ENCODE assay signal across 18 cellular contexts in the genomic region with DNA sequence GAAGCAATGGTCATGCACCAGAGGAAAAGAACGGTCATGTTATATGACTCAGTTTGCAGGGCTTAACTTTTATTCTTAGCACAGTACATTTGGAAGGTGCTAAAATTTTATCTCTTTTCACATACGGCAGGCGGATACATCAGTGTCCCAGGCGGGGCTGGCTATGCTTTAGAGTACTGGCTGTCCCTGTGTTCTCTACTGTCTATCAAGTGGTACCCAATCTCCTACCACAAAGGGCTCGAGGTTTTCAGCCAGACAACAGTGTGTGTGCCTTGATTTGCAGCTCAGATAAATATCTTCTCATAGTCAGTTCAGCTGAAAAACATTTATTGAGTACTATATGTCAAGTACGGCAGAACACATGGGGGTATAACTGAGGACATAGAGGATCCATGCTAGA.
"Had no signal": no experiment of that assay in that cellular context is flagged by ENCODE, and none has a peak within 500 bp of the region (broad histone marks: within the 10 kb centered on the region; RNA-seq: fewer than 3 reads in every experiment).

No MANE protein-coding gene starts in this region.

- H3K27me3 ChIP-seq: gastrocnemius medialis, heart left ventricle, right lobe of liver, upper lobe of right lung had no signal

- H3K4me1 ChIP-seq: lower lobe of right lung, prostate gland, right lobe of liver, upper lobe of right lung had no signal

- H3K9me3 ChIP-seq: gastrocnemius medialis, lower lobe of right lung, prostate gland, right lobe of liver, upper lobe of right lung had no signal

- H3K36me3 ChIP-seq: gastrocnemius medialis, heart left ventricle, lower lobe of right lung, prostate gland, right lobe of liver, spleen, upper lobe of right lung had no signal

- ATAC-seq: activated naive CD8-positive, alpha-beta T cell treated with anti-CD3 and anti-CD28 coated beads, Interleukin-2, amount 50 U/mL, for 24 hours; left colon; right lobe of liver; upper lobe of right lung had no signal

- DNase-seq: activated CD4-positive, alpha-beta T cell treated with anti-CD3 and anti-CD28 coated beads, Interleukin-2, amount 50 U/mL, for 48 hours; activated CD4-positive, CD25-positive, alpha-beta regulatory T cell treated with anti-CD3 and anti-CD28 coated beads, Interleukin-2, amount 50 U/mL, for 72 hours; activated naive CD4-positive, alpha-beta T cell treated with anti-CD3 and anti-CD28 coated beads for 36 hours; activated naive CD8-positive, alpha-beta T cell treated with anti-CD3 and anti-CD28 coated beads, Interleukin-2, amount 50 U/mL, for 24 hours; aorta; endodermal cell; heart left ventricle; left colon; lower lobe of right lung; midbrain; right lobe of liver; spleen; upper lobe of right lung had no signal

- H3K4me3 ChIP-seq: gastrocnemius medialis, heart left ventricle, lower lobe of right lung, prostate gland, right lobe of liver, spleen, upper lobe of right lung had no signal

- H3K27ac ChIP-seq: lower lobe of right lung, prostate gland, right lobe of liver, spleen, upper lobe of right lung had no signal

- H3K4me3 Mint-ChIP-seq: activated naive CD4-positive, alpha-beta T cell treated with anti-CD3 and anti-CD28 coated beads for 36 hours; activated naive CD8-positive, alpha-beta T cell treated with anti-CD3 and anti-CD28 coated beads, Interleukin-2, amount 50 U/mL, for 24 hours; endodermal cell; neural crest cell; stimulated activated naive CD8-positive, alpha-beta T cell treated with anti-CD3 and anti-CD28 coated beads, Interleukin-15, Interleukin-2, amounts not matched to agents 100 ng/mL and 50 ng/mL, for 24 hours had no signal

- H3K27ac Mint-ChIP-seq: activated naive CD8-positive, alpha-beta T cell treated with anti-CD3 and anti-CD28 coated beads, Interleukin-2, amount 50 U/mL, for 24 hours; activated T-helper 2 cell treated with anti-CD3 and anti-CD28 coated beads, Interferon-gamma antibody, Interleukin-2, Interleukin-4, amounts not matched to agents 10 μg/mL and 5 μg/mL and 100 μg/mL, durations not matched to agents 14 hours and 24 hours and 36 hours; endodermal cell; stimulated activated naive CD8-positive, alpha-beta T cell treated with anti-CD3 and anti-CD28 coated beads, Interleukin-15, Interleukin-2, amounts not matched to agents 100 ng/mL and 50 ng/mL, for 24 hours had no signal

- H3K27me3 Mint-ChIP-seq: stimulated activated naive CD8-positive, alpha-beta T cell treated with anti-CD3 and anti-CD28 coated beads, Interleukin-15, Interleukin-2, amounts not matched to agents 100 ng/mL and 50 ng/mL, for 24 hours had no signal

- H3K9me3 Mint-ChIP-seq: activated naive CD4-positive, alpha-beta T cell treated with anti-CD3 and anti-CD28 coated beads for 36 hours; activated naive CD8-positive, alpha-beta T cell treated with anti-CD3 and anti-CD28 coated beads, Interleukin-2, amount 50 U/mL, for 24 hours; activated T-helper 2 cell treated with anti-CD3 and anti-CD28 coated beads, Interferon-gamma antibody, Interleukin-2, Interleukin-4, amounts not matched to agents 10 μg/mL and 5 μg/mL and 100 μg/mL, durations not matched to agents 14 hours and 24 hours and 36 hours; endodermal cell; neural crest cell; stimulated activated naive CD8-positive, alpha-beta T cell treated with anti-CD3 and anti-CD28 coated beads, Interleukin-15, Interleukin-2, amounts not matched to agents 100 ng/mL and 50 ng/mL, for 24 hours had no signal
